Comparison of ENCODE assay signal across 9 cellular contexts in the genomic region with DNA sequence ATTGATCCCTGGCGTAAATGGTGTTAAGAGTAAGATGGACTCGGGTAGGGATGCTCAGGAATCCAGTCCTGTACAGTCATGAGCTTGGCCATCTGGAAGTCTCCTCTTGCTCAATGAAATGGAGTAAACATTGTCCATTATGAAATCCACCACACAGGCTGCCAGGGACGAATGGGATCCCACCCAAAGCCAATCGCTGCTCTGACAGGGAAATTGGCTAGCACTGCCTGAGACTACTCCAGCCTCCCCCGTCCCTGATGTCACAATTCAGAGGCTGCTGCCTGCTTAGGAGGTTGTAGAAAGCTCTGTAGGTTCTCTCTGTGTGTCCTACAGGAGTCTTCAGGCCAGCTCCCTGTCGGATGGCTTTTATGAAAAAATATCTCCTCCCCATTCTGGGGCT. TPM values are rescaled to one million over a fixed set of nuclear protein-coding genes. Genes with fewer than 3 reads are reported as not detected.
DNase-seq lines count a peak whose midpoint lies in the region; ATAC-seq and TF ChIP-seq lines count a peak whose summit lies in the region.
"Had no signal": no experiment of that assay in that cellular context is flagged by ENCODE, and none has a peak within 500 bp of the region (broad histone marks: within the 10 kb centered on the region; RNA-seq: fewer than 3 reads in every experiment).

A gene (plus strand): TSS at position 263 of the 400 bp plus-strand sequence. CDS start 97 bp downstream, at position 360.

- no peak within 1 kb of the TSS for H3K4me3 ChIP-seq in left ventricle myocardium inferior

- H3K36me3 Mint-ChIP-seq in activated T-helper 2 cell treated with anti-CD3 and anti-CD28 coated beads, Interferon-gamma antibody, Interleukin-2, Interleukin-4, amounts not matched to agents 10 μg/mL and 5 μg/mL and 100 μg/mL, durations not matched to agents 14 hours and 24 hours and 36 hours (ENCODE audit: low read depth), result peaks cover 52% of the 10 kb centered on the region
- no peaks in the 10 kb centered on the region for H3K36me3 Mint-ChIP-seq in stimulated activated memory B cell treated with anti-CD40 and anti-IgM and Interleukin-4, amounts not matched to agents 10 μg/mL and 1 μg/mL and 100 μg/mL, for 72 hours

- H3K4me3 Mint-ChIP-seq in activated T-helper 2 cell treated with anti-CD3 and anti-CD28 coated beads, Interferon-gamma antibody, Interleukin-2, Interleukin-4, amounts not matched to agents 10 μg/mL and 5 μg/mL and 100 μg/mL, durations not matched to agents 14 hours and 24 hours and 36 hours (ENCODE audit: low read depth), result peak within 1 kb of the TSS; percentile 40
- peak within 1 kb of the TSS; percentile 13 for H3K4me3 Mint-ChIP-seq in stimulated activated memory B cell treated with anti-CD40 and anti-IgM and Interleukin-4, amounts not matched to agents 10 μg/mL and 1 μg/mL and 100 μg/mL, for 72 hours

- H3K27me3 ChIP-seq in left ventricle myocardium inferior (ENCODE audit: low read depth), result no peaks in the 10 kb centered on the region

- ATAC-seq in stimulated activated memory B cell treated with anti-CD40 and anti-IgM and Interleukin-4, amounts not matched to agents 10 μg/mL and 1 μg/mL and 100 μg/mL, for 72 hours, result no peak
- no peak for ATAC-seq in GM19324 (IDR thresholded peaks at IDR 0.05; ENCODE audit: low FRiP score, unreplicated experiment)

- H3K27ac ChIP-seq in left ventricle myocardium inferior (replicated peaks), result peak within 1 kb of the TSS; percentile 73

- peak within 1 kb of the TSS; percentile 82 for H3K27ac Mint-ChIP-seq in activated T-helper 2 cell treated with anti-CD3 and anti-CD28 coated beads, Interferon-gamma antibody, Interleukin-2, Interleukin-4, amounts not matched to agents 10 μg/mL and 5 μg/mL and 100 μg/mL, durations not matched to agents 14 hours and 24 hours and 36 hours
- no peak within 1 kb of the TSS for H3K27ac Mint-ChIP-seq in stimulated activated memory B cell treated with anti-CD40 and anti-IgM and Interleukin-4, amounts not matched to agents 10 μg/mL and 1 μg/mL and 100 μg/mL, for 72 hours

- TF ChIP-seq CTCF in left ventricle myocardium inferior (IDR thresholded peaks at IDR 0.05; ENCODE audit: borderline replicate concordance), result no peak

- intact Hi-C loops in activated T-helper 2 cell treated with anti-CD3 and anti-CD28 coated beads, Interferon-gamma antibody, Interleukin-2, Interleukin-4, amounts not matched to agents 10 μg/mL and 5 μg/mL and 100 μg/mL, durations not matched to agents 14 hours and 24 hours and 36 hours (cut with micrococcal nuclease), result no loop called here
- intact Hi-C loops in left ventricle myocardium inferior (cut with micrococcal nuclease), result no loop called here

- peaks cover 17% of the 10 kb centered on the region for H3K4me1 ChIP-seq in left ventricle myocardium inferior

- peaks cover 68% of the 10 kb centered on the region for H3K4me1 Mint-ChIP-seq in activated T-helper 2 cell treated with anti-CD3 and anti-CD28 coated beads, Interferon-gamma antibody, Interleukin-2, Interleukin-4, amounts not matched to agents 10 μg/mL and 5 μg/mL and 100 μg/mL, durations not matched to agents 14 hours and 24 hours and 36 hours (ENCODE audit: low read depth)
- H3K4me1 Mint-ChIP-seq in stimulated activated memory B cell treated with anti-CD40 and anti-IgM and Interleukin-4, amounts not matched to agents 10 μg/mL and 1 μg/mL and 100 μg/mL, for 72 hours, result peaks cover 11% of the 10 kb centered on the region

- H3K9me3 ChIP-seq in left ventricle myocardium inferior (replicated peaks), result no peaks in the 10 kb centered on the region

- H3K27me3 Mint-ChIP-seq in activated T-helper 2 cell treated with anti-CD3 and anti-CD28 coated beads, Interferon-gamma antibody, Interleukin-2, Interleukin-4, amounts not matched to agents 10 μg/mL and 5 μg/mL and 100 μg/mL, durations not matched to agents 14 hours and 24 hours and 36 hours (ENCODE audit: low read depth), result no peaks in the 10 kb centered on the region
- H3K27me3 Mint-ChIP-seq in stimulated activated memory B cell treated with anti-CD40 and anti-IgM and Interleukin-4, amounts not matched to agents 10 μg/mL and 1 μg/mL and 100 μg/mL, for 72 hours, result no peaks in the 10 kb centered on the region

- peak; percentile 92 for DNase-seq in HCEC 1CT
- no peak for DNase-seq in activated T-helper 2 cell treated with anti-CD3 and anti-CD28 coated beads, Interferon-gamma antibody, Interleukin-2, Interleukin-4, amounts not matched to agents 10 μg/mL and 5 μg/mL and 100 μg/mL, durations not matched to agents 14 hours and 24 hours and 36 hours (ENCODE audit: low spot score)
- DNase-seq in left ventricle myocardium inferior, result peak; percentile 71
- no peak for DNase-seq in stimulated activated CD4-positive, alpha-beta T cell treated with anti-CD3 and anti-CD28 coated beads, Interleukin-4, amount 100 ng/mL, for 24 hours
- DNase-seq in DMS79 (lab: John Stamatoyannopoulos, UW), result no peak
- no peak for DNase-seq in HuH-7.5 (ENCODE audit: low spot score)

- H3K9me3 Mint-ChIP-seq in activated T-helper 2 cell treated with anti-CD3 and anti-CD28 coated beads, Interferon-gamma antibody, Interleukin-2, Interleukin-4, amounts not matched to agents 10 μg/mL and 5 μg/mL and 100 μg/mL, durations not matched to agents 14 hours and 24 hours and 36 hours, result no peaks in the 10 kb centered on the region
- H3K9me3 Mint-ChIP-seq in stimulated activated memory B cell treated with anti-CD40 and anti-IgM and Interleukin-4, amounts not matched to agents 10 μg/mL and 1 μg/mL and 100 μg/mL, for 72 hours, result peaks cover 3% of the 10 kb centered on the region

- no peaks in the 10 kb centered on the region for H3K36me3 ChIP-seq in left ventricle myocardium inferior

RNA-seq across cellular contexts. Expression of the gene that starts here (rescaled TPM):
- total RNA-seq in activated T-helper 2 cell treated with anti-CD3 and anti-CD28 coated beads, Interferon-gamma antibody, Interleukin-2, Interleukin-4, amounts not matched to agents 10 μg/mL and 5 μg/mL and 100 μg/mL, durations not matched to agents 14 hours and 24 hours and 36 hours, result 8.2 and 8.6 TPM in 2 replicates
- total RNA-seq in left ventricle myocardium inferior, result 4.1 TPM
- total RNA-seq: H1 had no signal

Comparison
In these comparisons a context has a peak if more than half of its experiments do, and no peak if none do; other contexts are left out.
1. DNase-seq: peak in HCEC 1CT (single experiment) and left ventricle myocardium inferior (single experiment); none in activated T-helper 2 cell treated with anti-CD3 and anti-CD28 coated beads, Interferon-gamma antibody, Interleukin-2, Interleukin-4, amounts not matched to agents 10 μg/mL and 5 μg/mL and 100 μg/mL, durations not matched to agents 14 hours and 24 hours and 36 hours (single experiment), stimulated activated CD4-positive, alpha-beta T cell treated with anti-CD3 and anti-CD28 coated beads, Interleukin-4, amount 100 ng/mL, for 24 hours (single experiment), DMS79 (single experiment) and HuH-7.5 (single experiment).